Comparison of ENCODE assay signal across 26 cellular contexts in genomic region chr1:39822146-39822545, GRCh38. TPM values are rescaled to one million over a fixed set of nuclear protein-coding genes. Genes with fewer than 3 reads are reported as not detected.
"Had no signal": no experiment of that assay in that cellular context is flagged by ENCODE, and none has a peak within 500 bp of the region (broad histone marks: within the 10 kb centered on the region; RNA-seq: fewer than 3 reads in every experiment).

No MANE protein-coding gene starts in this region.

- H2AFZ ChIP-seq: hepatocyte had no signal

- H3K4me2 ChIP-seq: hepatocyte had no signal

- H3K27me3 ChIP-seq: hepatocyte, right lobe of liver, thyroid gland, upper lobe of right lung had no signal

- H3K9me3 ChIP-seq: breast epithelium, gastrocnemius medialis, mucosa of descending colon, right lobe of liver, thyroid gland, upper lobe of right lung had no signal

- H3K79me2 ChIP-seq: hepatocyte had no signal

- H3K36me3 ChIP-seq: breast epithelium, gastrocnemius medialis, right lobe of liver, thyroid gland, upper lobe of right lung had no signal

- H3K4me3 ChIP-seq: breast epithelium, gastrocnemius medialis, hepatocyte, mucosa of descending colon, right lobe of liver, skin epidermis, thyroid gland, upper lobe of right lung had no signal

- H3K27ac ChIP-seq: breast epithelium, gastrocnemius medialis, hepatocyte, right lobe of liver, skin epidermis, upper lobe of right lung had no signal

- DNase-seq: activated CD4-positive, alpha-beta memory T cell treated with anti-CD3 and anti-CD28 coated beads, Interleukin-2, amount 10 ng/mL, durations not matched to agents 7 days and 5 days; activated CD4-positive, alpha-beta T cell treated with anti-CD3 and anti-CD28 coated beads for 1 hour; activated CD4-positive, alpha-beta T cell treated with anti-CD3 and anti-CD28 coated beads, Interleukin-2, amount 10 ng/mL, durations not matched to agents 7 days and 5 days; activated CD8-positive, alpha-beta memory T cell treated with anti-CD3 and anti-CD28 coated beads, Interleukin-2, amount 50 U/mL, for 48 hours; activated gamma-delta T cell treated with Interleukin-2 at 50 U/mL for 16 hours; activated naive CD4-positive, alpha-beta T cell treated with anti-CD3 and anti-CD28 coated beads, Interleukin-2, amount 50 U/mL, for 16 hours; activated T-cell treated with anti-CD3 and anti-CD28 coated beads, Interleukin-2, amount 50 U/mL, for 4 hours; amniotic stem cell; dermis blood vessel endothelial cell; effector CD8-positive, alpha-beta T cell; gastrocnemius medialis; glutamatergic neuron; left cardiac atrium; left ventricle myocardium superior; mucosa of descending colon; right lobe of liver; stimulated activated CD4-positive, alpha-beta T cell treated with anti-CD3 and anti-CD28 coated beads, Interleukin-12 subunit alpha, Interleukin-12 subunit beta, amount 100 ng/mL, for 4 hours; stimulated activated CD4-positive, alpha-beta T cell treated with anti-CD3 and anti-CD28 coated beads, Interleukin-4, amount 100 ng/mL, for 24 hours; stimulated activated naive CD8-positive, alpha-beta T cell treated with anti-CD3 and anti-CD28 coated beads, Interleukin-15, amount 100 ng/mL, for 72 hours; T-helper 2 cell; thyroid gland; upper lobe of right lung had no signal

- H3K4me1 ChIP-seq: breast epithelium, gastrocnemius medialis, upper lobe of right lung had no signal

RNA-seq across cellular contexts. Expression of gene OXCT2, which starts 51.0 kb away (rescaled TPM):
- total RNA-seq: activated CD4-positive, alpha-beta T cell treated with anti-CD3 and anti-CD28 coated beads, Interleukin-2, amount 10 ng/mL, durations not matched to agents 7 days and 5 days; osteocyte had no signal
